ENCODE assay signal across 21 cellular contexts in the genomic region with DNA sequence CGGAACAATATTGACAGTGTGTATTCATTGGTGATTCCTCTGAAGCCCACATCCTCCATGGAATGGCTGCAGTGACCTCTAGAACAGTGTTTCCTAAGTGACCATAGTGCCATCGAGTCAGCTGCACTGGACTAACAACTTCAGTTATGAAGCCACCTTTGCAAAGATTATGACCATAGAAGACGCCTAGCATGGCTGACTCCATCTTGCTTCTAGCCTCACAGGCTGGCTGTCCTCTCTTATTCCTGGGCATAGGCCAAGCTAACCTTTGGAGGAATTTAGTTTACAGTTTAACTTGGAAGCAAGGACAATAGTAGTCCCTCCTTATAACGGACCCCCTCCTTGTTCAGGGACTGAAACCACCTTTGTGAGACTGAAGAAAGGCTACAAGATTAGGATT. TPM values are rescaled to one million over a fixed set of nuclear protein-coding genes. Genes with fewer than 3 reads are reported as not detected.
A peak's percentile ranks its signal among the peaks of the same experiment; 100 is the strongest.
DNase-seq lines count a peak whose midpoint lies in the region; ATAC-seq and TF ChIP-seq lines count a peak whose summit lies in the region.
"Had no signal": no experiment of that assay in that cellular context is flagged by ENCODE, and none has a peak within 500 bp of the region (broad histone marks: within the 10 kb centered on the region; RNA-seq: fewer than 3 reads in every experiment).

No MANE protein-coding gene starts in this region.

- TF ChIP-seq POLR2A in spleen (IDR thresholded peaks at IDR 0.05): no peak
- TF ChIP-seq POLR2A in sigmoid colon (IDR thresholded peaks at IDR 0.05): no peak

- H2BK12ac ChIP-seq in neuronal stem cell (ENCODE audit: low read length): no peak overlapping the region

- in situ Hi-C loops in GM23248 (cut with MboI): no loop called here

- no peak overlapping the region for H4K8ac ChIP-seq in neuronal stem cell (ENCODE audit: low read depth, low read length)

- no peak for DNase-seq in GM23248
- no peak for DNase-seq in adipocyte (ENCODE audit: low read depth)
- no peak for DNase-seq in lower lobe of right lung
- no peak for DNase-seq in spleen
- DNase-seq in neuronal stem cell (ENCODE audit: low spot score): no peak
- DNase-seq in sigmoid colon: no peak
- DNase-seq in NCI-H345 (lab: John Stamatoyannopoulos, UW): no peak
- no peak for DNase-seq in glomerular visceral epithelial cell (ENCODE audit: extremely low spot score)
- DNase-seq: activated CD8-positive, alpha-beta memory T cell treated with anti-CD3 and anti-CD28 coated beads, Interleukin-2, amount 50 U/mL, for 48 hours; activated effector memory CD4-positive, alpha-beta T cell treated with Interleukin-2 at 50 U/mL for 16 hours; CD4-positive, alpha-beta T cell; DMS153; GOT3; kidney; NCI-H1694; nephron progenitor cell; stimulated activated CD4-positive, alpha-beta T cell treated with anti-CD3 and anti-CD28 coated beads, Interleukin-4, amount 100 ng/mL, for 4 hours; T-helper 1 cell had no signal

- no peak overlapping the region for H2BK120ac ChIP-seq in neuronal stem cell (ENCODE audit: low read depth, low read length)

- H2AK5ac ChIP-seq in neuronal stem cell (ENCODE audit: low read depth, low read length): no peak overlapping the region

- no peak overlapping the region for H2BK15ac ChIP-seq in neuronal stem cell (ENCODE audit: low read length)

- no peaks in the 10 kb centered on the region for H4K20me1 ChIP-seq in GM23248 (ENCODE audit: insufficient read depth)

- H2AFZ ChIP-seq in GM23248 (peak overlapping the region; percentile 8; the same call in 1 of the 2 replicates), neuronal stem cell (ENCODE audit: low read length) (no peak overlapping the region)

- no peak overlapping the region for H3K23ac ChIP-seq in neuronal stem cell (ENCODE audit: low read depth, low read length, poor library complexity)

- 0 out of 2 replicates have a peak, but pooled peaks cover 13% of the 10 kb centered on the region for H3K27me3 ChIP-seq in GM23248 (replicated peaks; ENCODE audit: insufficient read depth)
- H3K27me3 ChIP-seq in adipocyte (replicated peaks; ENCODE audit: control insufficient read depth, insufficient read depth, low read length): no peaks in the 10 kb centered on the region
- H3K27me3 ChIP-seq in lower lobe of right lung (ENCODE audit: low read depth): no peaks in the 10 kb centered on the region
- peaks cover 0 to 12% (median 0%) of the 10 kb centered on the region in 7 donors for H3K27me3 ChIP-seq in spleen (replicated peaks in 1 of 7)
- H3K27me3 ChIP-seq in neuronal stem cell (ENCODE audit: control insufficient read depth in 3 of 3, insufficient read depth in 3 of 3, low read depth in 1 of 3, low read length in 3 of 3): no peaks in the 10 kb centered on the region
- no peaks in the 10 kb centered on the region for H3K27me3 ChIP-seq in sigmoid colon

- no peak for TF ChIP-seq EP300 in sigmoid colon (IDR thresholded peaks at IDR 0.05)

- no peak overlapping the region for H3K14ac ChIP-seq in neuronal stem cell (ENCODE audit: low read length)

- no peaks in the 10 kb centered on the region for H3K79me2 ChIP-seq in GM23248 (ENCODE audit: insufficient read depth)

- H3F3A ChIP-seq in GM23248 (ENCODE audit: insufficient read depth): no peaks in the 10 kb centered on the region

- no peak overlapping the region for H3K9ac ChIP-seq in GM23248
- H3K9ac ChIP-seq in adipocyte (ENCODE audit: low read length): peak overlapping the region; percentile 25
- no peak overlapping the region for H3K9ac ChIP-seq in neuronal stem cell (ENCODE audit: low read depth, low read length, poor library complexity)

- H2BK5ac ChIP-seq in neuronal stem cell (ENCODE audit: low read length): no peak overlapping the region

- H3K9me2 ChIP-seq in GM23248 (ENCODE audit: insufficient read depth): peaks cover 4% of the 10 kb centered on the region; the same call in 1 of the 2 replicates

- no peak overlapping the region for H3K18ac ChIP-seq in neuronal stem cell (ENCODE audit: low read length)

- WGBS in GM23248 (ENCODE audit: low coverage in 1 of 2, low lambda C conversion rate in 2 of 2, missing lambda C conversion rate in 2 of 2), 2 experiments: 76 to 81% methylated on average over 4 of the region's 4 CpGs
- whole genome bisulfite sequencing in spleen, 5 donors: 89 to 97% (median 91%) methylated on average over 4 of the region's 4 CpGs
- no CpG with 5 or more reads among the region's 4 CpGs for WGBS in neuronal stem cell (ENCODE audit: extremely low coverage in 2 of 2, insufficient read length in 2 of 2, insufficient replicate concordance in 1 of 2), 2 donors
- WGBS in sigmoid colon, 2 donors: 78 to 88% methylated on average over 4 of the region's 4 CpGs

- no peaks in the 10 kb centered on the region for H3K79me1 ChIP-seq in neuronal stem cell (ENCODE audit: low read depth, low read length)

- no peak overlapping the region for H3K4ac ChIP-seq in neuronal stem cell (ENCODE audit: low read length)

- H3K9me3 ChIP-seq in GM23248 (ENCODE audit: low read depth) (no peaks in the 10 kb centered on the region), adipocyte (ENCODE audit: control insufficient read depth, low read length) (peaks cover 9% of the 10 kb centered on the region), lower lobe of right lung (no peaks in the 10 kb centered on the region), spleen (peaks cover 0 to 15% (median 9%) of the 10 kb centered on the region in 8 donors), neuronal stem cell (replicated peaks in 1 of 2; ENCODE audit: control insufficient read depth in 2 of 2, insufficient read depth in 1 of 2, low read depth in 1 of 2, low read length in 2 of 2) (peaks cover 0 to 4% of the 10 kb centered on the region in 2 donors), sigmoid colon (peaks cover 0 to 3% (median 0%) of the 10 kb centered on the region in 4 donors)
- H3K9me3 ChIP-seq: psoas muscle had no signal

- H3K4me3 ChIP-seq in GM23248 (no peak overlapping the region), adipocyte (ENCODE audit: low read length) (no peak overlapping the region), lower lobe of right lung (no peak overlapping the region), spleen (peak overlapping the region in 1 of 8 donors; percentile 36), neuronal stem cell (ENCODE audit: low read length in 2 of 2) (no peak overlapping the region), sigmoid colon (no peak overlapping the region)
- H3K4me3 ChIP-seq: psoas muscle had no signal

- H4K91ac ChIP-seq in neuronal stem cell (ENCODE audit: low read depth, low read length, poor library complexity): no peak overlapping the region

- H3K36me3 ChIP-seq in GM23248 (ENCODE audit: low read depth) (no peaks in the 10 kb centered on the region), adipocyte (ENCODE audit: control insufficient read depth, insufficient read depth, low read length, severe bottlenecking) (no peaks in the 10 kb centered on the region), lower lobe of right lung (no peaks in the 10 kb centered on the region), spleen (no peaks in the 10 kb centered on the region), neuronal stem cell (replicated peaks in 1 of 2; ENCODE audit: control insufficient read depth in 2 of 2, insufficient read depth in 2 of 2, low read length in 2 of 2) (no peaks in the 10 kb centered on the region), sigmoid colon (no peaks in the 10 kb centered on the region)

- TF ChIP-seq CTCF in lower lobe of right lung (IDR thresholded peaks at IDR 0.05): no peak
- TF ChIP-seq CTCF in spleen (IDR thresholded peaks at IDR 0.05 in 8 of 11, conservative IDR thresholded peaks at IDR 0.05 in 3 of 11): no peak
- no peak for TF ChIP-seq CTCF in sigmoid colon (IDR thresholded peaks at IDR 0.05)

- H3K4me1 ChIP-seq in GM23248 (ENCODE audit: insufficient read depth): peaks cover 11% of the 10 kb centered on the region; the same call in 1 of the 2 replicates
- H3K4me1 ChIP-seq in adipocyte (ENCODE audit: control insufficient read depth, insufficient read depth, low read length): peaks cover 21% of the 10 kb centered on the region
- H3K4me1 ChIP-seq in lower lobe of right lung: no peaks in the 10 kb centered on the region
- H3K4me1 ChIP-seq in spleen: peaks cover 0 to 17% (median 1%) of the 10 kb centered on the region in 6 donors
- H3K4me1 ChIP-seq in neuronal stem cell (ENCODE audit: control insufficient read depth in 2 of 2, insufficient read depth in 1 of 2, low read depth in 1 of 2, low read length in 2 of 2): no peaks in the 10 kb centered on the region
- no peaks in the 10 kb centered on the region for H3K4me1 ChIP-seq in sigmoid colon
- H3K4me1 ChIP-seq: foreskin keratinocyte had no signal

- ATAC-seq in lower lobe of right lung: no peak

- intact Hi-C loops in lower lobe of right lung (cut with DNase I) (no loop called here), spleen (cut with DNase I; ENCODE audit: low total_unique reads) (no loop called here), sigmoid colon (cut with DNase I) (no loop called here)

- H3K4me2 ChIP-seq in GM23248 (ENCODE audit: unreplicated experiment): no peak overlapping the region
- no peak overlapping the region for H3K4me2 ChIP-seq in neuronal stem cell (ENCODE audit: insufficient read depth, low read length, poor library complexity, severe bottlenecking)

- H3K27ac ChIP-seq in GM23248: no peak overlapping the region
- H3K27ac ChIP-seq in lower lobe of right lung: peak overlapping the region; percentile 74
- peak overlapping the region in 7 of 8 donors; percentile 31 to 88 (median 78) for H3K27ac ChIP-seq in spleen
- no peak overlapping the region for H3K27ac ChIP-seq in neuronal stem cell (replicated peaks; ENCODE audit: low read length)
- H3K27ac ChIP-seq in sigmoid colon: peak overlapping the region in 1 of 4 donors; percentile 4
- H3K27ac ChIP-seq: epithelial cell of prostate, foreskin keratinocyte, psoas muscle had no signal

RNA-seq across cellular contexts. Expression of gene OSBPL11, which starts 37.3 kb away (rescaled TPM):
- total RNA-seq in GM23248 (2014; rRNA removed; shearing (Covaris generic)): 11.4 and 13.2 TPM in 2 replicates
- polyA plus RNA-seq in GM23248 (2016; fragmentation: Nextera tagmentation; extraction: Ambion mirVana) (6.6 and 7.2 TPM in 2 replicates), spleen (10 to 100 TPM in 1 of 3 donors, 1 to 10 TPM in 2; 9.6 to 11.9 (median 9.9) TPM), sigmoid colon (10 to 100 TPM in 1 of 3 donors, 1 to 10 TPM in 2; 8.4 to 10.4 (median 10.0) TPM)
- total RNA-seq in lower lobe of right lung (29.9 TPM), spleen (10 to 100 TPM; 25.0 to 32.3 (median 28.5) TPM), sigmoid colon (10 to 100 TPM; 16.1 to 24.7 (median 19.3) TPM)
- 14.3 TPM for polyA plus RNA-seq in neuronal stem cell (2013, experiment 1 of 2)
- polyA plus RNA-seq in neuronal stem cell (2013, experiment 2 of 2): 14.4 TPM

Comparison
In these comparisons a context has a peak if more than half of its experiments do, and no peak if none do; other contexts are left out.
1. H3K27ac ChIP-seq: peak in lower lobe of right lung (single experiment) and spleen (7 of 8); none in GM23248 (single experiment) and neuronal stem cell (single experiment).